ENCODE assay signal across 28 cellular contexts in genomic region chr14:86943391-86944365, GRCh38.
"Had no signal": no experiment of that assay in that cellular context is flagged by ENCODE, and none has a peak within 500 bp of the region (broad histone marks: within the 10 kb centered on the region; RNA-seq: fewer than 3 reads in every experiment).

No MANE protein-coding gene starts in this region.

- H3K27me3 ChIP-seq: left lung, pancreas, sigmoid colon, spleen, suprapubic skin, tibial artery, upper lobe of right lung, uterus had no signal

- ATAC-seq: left colon; left lung; lower lobe of right lung; naive thymus-derived CD8-positive, alpha-beta T cell; pancreas; right cardiac atrium; stimulated activated effector memory CD8-positive, alpha-beta T cell treated with anti-CD3 and anti-CD28 coated beads, Interleukin-12 subunit alpha, Interleukin-12 subunit beta, amount 100 ng/mL, for 72 hours; upper lobe of right lung had no signal

- H3K36me3 ChIP-seq: left lung, lower lobe of right lung, pancreas, prostate gland, sigmoid colon, spleen, suprapubic skin, thoracic aorta, tibial artery, upper lobe of right lung, uterus had no signal

- FAIRE-seq: islet of Langerhans, kidney, pancreas, small intestine had no signal

- H3K4me1 ChIP-seq: left lung, lower lobe of right lung, pancreas, prostate gland, sigmoid colon, spleen, suprapubic skin, tibial artery, upper lobe of right lung, uterus had no signal

- H3K27ac ChIP-seq: left lung, lower lobe of right lung, pancreas, prostate gland, sigmoid colon, spleen, suprapubic skin, thoracic aorta, tibial artery, upper lobe of right lung, uterus had no signal

- H3K9me3 ChIP-seq: lower lobe of right lung, pancreas, prostate gland, suprapubic skin, thoracic aorta, tibial artery, upper lobe of right lung, uterus had no signal

- H3K4me3 ChIP-seq: left lung, lower lobe of right lung, pancreas, prostate gland, sigmoid colon, spleen, suprapubic skin, thoracic aorta, tibial artery, upper lobe of right lung, uterus had no signal

- DNase-seq: hypothalamus; immature natural killer cell; kidney; left colon; left lung; lower lobe of right lung; mammary epithelial cell; mesenchymal stem cell; naive thymus-derived CD8-positive, alpha-beta T cell; nucleus accumbens; pancreas; posterior cingulate gyrus; retina; right cardiac atrium; sigmoid colon; small intestine; spleen; stimulated activated CD4-positive, alpha-beta T cell treated with anti-CD3 and anti-CD28 coated beads, Interleukin-4, amount 100 ng/mL, for 24 hours; stimulated activated naive CD4-positive, alpha-beta T cell; tibial artery; trophoblast cell; upper lobe of right lung; uterus had no signal
